Comparison of ENCODE assay signal across 14 cellular contexts in the genomic region with DNA sequence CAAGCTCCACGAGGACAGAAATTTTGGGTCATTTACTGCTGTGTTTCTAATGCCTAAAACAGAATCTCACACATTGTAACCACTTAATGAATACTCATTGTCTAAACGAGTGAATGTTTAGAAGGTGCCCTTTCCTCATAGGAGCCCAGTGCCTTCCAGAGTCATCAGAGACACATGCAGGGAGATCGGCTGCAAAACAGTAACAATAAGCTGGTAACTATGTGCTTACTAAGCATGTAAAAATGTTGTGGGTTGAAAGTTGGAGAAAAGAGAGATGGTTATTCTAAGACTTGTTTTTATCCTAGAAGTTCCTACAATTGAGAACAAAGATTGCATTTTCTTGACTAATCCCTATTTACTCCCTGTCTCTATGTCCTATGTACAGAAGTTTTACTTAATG. TPM values are rescaled to one million over a fixed set of nuclear protein-coding genes. Genes with fewer than 3 reads are reported as not detected.
DNase-seq lines count a peak whose midpoint lies in the region; FAIRE-seq and TF ChIP-seq lines count a peak whose summit lies in the region.
"Had no signal": no experiment of that assay in that cellular context is flagged by ENCODE, and none has a peak within 500 bp of the region (broad histone marks: within the 10 kb centered on the region; RNA-seq: fewer than 3 reads in every experiment).

No MANE protein-coding gene starts in this region.

- H3K79me2 ChIP-seq in MM.1S (ENCODE audit: low read length) = 0 out of 2 replicates have a peak, but pooled peaks cover 3% of the 10 kb centered on the region

- CTCF ChIA-PET in AG04449 (lab: Yijun Ruan, JAX) = interaction anchor here (0.6 to 5.5 kb wide), 2 partner anchors 16 to 85 kb away, joined by 3 to 38 read pairs; no protein-coding TSS in a partner anchor

- POLR2A ChIA-PET in AG04449 (lab: Yijun Ruan, JAX) = no interaction called here

- peak; percentile 45 for DNase-seq in AG04449 (ENCODE audit: low read depth, low spot score)
- DNase-seq in H54 (ENCODE audit: insufficient read length, low spot score) = peak; percentile 10
- DNase-seq in adipocyte (ENCODE audit: low read depth) = peak; percentile 53
- peak; percentile 44 for DNase-seq in kidney epithelial cell (ENCODE audit: low read depth)
- DNase-seq in dermis blood vessel endothelial cell = no peak
- no peak for DNase-seq in tibial nerve (ENCODE audit: low spot score in 2 of 2)
- no peak for DNase-seq in central memory CD4-positive, alpha-beta T cell
- no peak for DNase-seq in MM.1S
- DNase-seq: activated CD4-positive, CD25-positive, alpha-beta regulatory T cell treated with anti-CD3 and anti-CD28 coated beads, Interleukin-2, amount 50 U/mL, for 72 hours; colonic mucosa; NCI-H1417; PC-9 had no signal

- H3K36me3 ChIP-seq in adipocyte (ENCODE audit: control insufficient read depth, insufficient read depth, low read length, severe bottlenecking) (no peaks in the 10 kb centered on the region), kidney epithelial cell (ENCODE audit: control insufficient read depth, insufficient read depth, low read length) (no peaks in the 10 kb centered on the region), tibial nerve (no peaks in the 10 kb centered on the region), MM.1S (replicated peaks; ENCODE audit: insufficient read depth, low read length) (no peaks in the 10 kb centered on the region; the same call in 1 of the 2 replicates)
- H3K36me3 ChIP-seq: colonic mucosa had no signal

- no peak overlapping the region for H3K9ac ChIP-seq in adipocyte (ENCODE audit: low read length)
- H3K9ac ChIP-seq in MM.1S (ENCODE audit: low read length) = no peak overlapping the region

- no peaks in the 10 kb centered on the region for H3K9me2 ChIP-seq in MM.1S (replicated peaks; ENCODE audit: insufficient read depth, low read length)

- H3K4me3 ChIP-seq in AG04449 (ENCODE audit: low read depth, low read length) (no peak overlapping the region), adipocyte (ENCODE audit: low read length) (no peak overlapping the region), kidney epithelial cell (ENCODE audit: low read depth, low read length) (no peak overlapping the region), tibial nerve (no peak overlapping the region), MM.1S (ENCODE audit: low read length) (no peak overlapping the region)
- H3K4me3 ChIP-seq: colonic mucosa, PC-9 had no signal

- no peak overlapping the region for H2AFZ ChIP-seq in MM.1S (ENCODE audit: low read length)
- H2AFZ ChIP-seq: PC-9 had no signal

- 20 to 33% methylated on average over 3 of the region's 3 CpGs for WGBS in tibial nerve, 2 donors

- TF ChIP-seq POLR2A in H54 (IDR thresholded peaks at IDR 0.05; ENCODE audit: low read depth, low read length) (no peak), tibial nerve (IDR thresholded peaks at IDR 0.05) (no peak)

- peak; percentile 70 for FAIRE-seq in H54 (lab: Jason Lieb, UNC)
- FAIRE-seq: D721Med, GM18507 had no signal

- TF ChIP-seq EP300 in tibial nerve (IDR thresholded peaks at IDR 0.05) = no peak

- no peaks in the 10 kb centered on the region for H3K9me3 ChIP-seq in adipocyte (ENCODE audit: control insufficient read depth, low read length)
- no peaks in the 10 kb centered on the region for H3K9me3 ChIP-seq in tibial nerve
- H3K9me3 ChIP-seq in MM.1S (replicated peaks; ENCODE audit: insufficient read depth, low read length) = no peaks in the 10 kb centered on the region
- H3K9me3 ChIP-seq: colonic mucosa had no signal

- no peak overlapping the region for H3K4me2 ChIP-seq in MM.1S (ENCODE audit: low read depth, low read length)
- H3K4me2 ChIP-seq: PC-9 had no signal

- H4K20me1 ChIP-seq in MM.1S (ENCODE audit: insufficient read depth, low read length) = no peaks in the 10 kb centered on the region

- H3K27ac ChIP-seq in tibial nerve (peak overlapping the region in 1 of 4 donors; percentile 49), MM.1S (ENCODE audit: low read length) (no peak overlapping the region)
- H3K27ac ChIP-seq: colonic mucosa, PC-9 had no signal

- no peaks in the 10 kb centered on the region for H3K27me3 ChIP-seq in adipocyte (replicated peaks; ENCODE audit: control insufficient read depth, insufficient read depth, low read length)
- no peaks in the 10 kb centered on the region for H3K27me3 ChIP-seq in kidney epithelial cell (ENCODE audit: control insufficient read depth, insufficient read depth, low read length)
- no peaks in the 10 kb centered on the region for H3K27me3 ChIP-seq in tibial nerve
- no peaks in the 10 kb centered on the region for H3K27me3 ChIP-seq in MM.1S (replicated peaks; ENCODE audit: insufficient read depth, low read length)
- H3K27me3 ChIP-seq: colonic mucosa had no signal

- H3F3A ChIP-seq in MM.1S (ENCODE audit: insufficient read depth, low read length) = no peaks in the 10 kb centered on the region

- H3K4me1 ChIP-seq in adipocyte (ENCODE audit: control insufficient read depth, insufficient read depth, low read length) (peaks cover 12% of the 10 kb centered on the region), tibial nerve (peaks cover 0 to 33% (median 0%) of the 10 kb centered on the region in 4 donors), MM.1S (ENCODE audit: low read length) (no peaks in the 10 kb centered on the region)
- H3K4me1 ChIP-seq: colonic mucosa had no signal

- no peak for TF ChIP-seq CTCF in AG04449 (IDR thresholded peaks at IDR 0.05; ENCODE audit: insufficient read depth, low read length, missing control alignments)
- no peak for TF ChIP-seq CTCF in kidney epithelial cell (IDR thresholded peaks at IDR 0.05; ENCODE audit: insufficient read depth, low read length, poor library complexity, severe bottlenecking)
- TF ChIP-seq CTCF in tibial nerve (IDR thresholded peaks at IDR 0.05) = no peak
- TF ChIP-seq CTCF in MM.1S (IDR thresholded peaks at IDR 0.05; ENCODE audit: low read length) = no peak

RNA-seq across cellular contexts. Expression of gene TESPA1, which starts 7.4 kb away (rescaled TPM):
- not detected in 2 replicates for total RNA-seq in kidney epithelial cell
- not detected in 2 replicates for total RNA-seq in dermis blood vessel endothelial cell
- total RNA-seq in tibial nerve = 1 to 10 TPM in 1 of 4 donors, under 1 TPM in 2, not detected in 1; 0.42 to 2.8 (median 0.98) TPM
- total RNA-seq: PC-9 had no signal

RNA-seq across cellular contexts. Expression of gene NEUROD4, which starts 42.6 kb away (rescaled TPM):
- not detected in 2 replicates for total RNA-seq in kidney epithelial cell
- not detected in 2 replicates for total RNA-seq in dermis blood vessel endothelial cell
- not detected for total RNA-seq in tibial nerve
- total RNA-seq: colonic mucosa, PC-9 had no signal

Comparison
In these comparisons a context has a peak if more than half of its experiments do, and no peak if none do; other contexts are left out.
1. DNase-seq: peak in AG04449 (single experiment), H54 (single experiment), adipocyte (single experiment) and kidney epithelial cell (single experiment); none in dermis blood vessel endothelial cell (single experiment), tibial nerve (0 of 2), central memory CD4-positive, alpha-beta T cell (single experiment) and MM.1S (single experiment).